Comparison of ENCODE assay signal across 11 cellular contexts in the genomic region with DNA sequence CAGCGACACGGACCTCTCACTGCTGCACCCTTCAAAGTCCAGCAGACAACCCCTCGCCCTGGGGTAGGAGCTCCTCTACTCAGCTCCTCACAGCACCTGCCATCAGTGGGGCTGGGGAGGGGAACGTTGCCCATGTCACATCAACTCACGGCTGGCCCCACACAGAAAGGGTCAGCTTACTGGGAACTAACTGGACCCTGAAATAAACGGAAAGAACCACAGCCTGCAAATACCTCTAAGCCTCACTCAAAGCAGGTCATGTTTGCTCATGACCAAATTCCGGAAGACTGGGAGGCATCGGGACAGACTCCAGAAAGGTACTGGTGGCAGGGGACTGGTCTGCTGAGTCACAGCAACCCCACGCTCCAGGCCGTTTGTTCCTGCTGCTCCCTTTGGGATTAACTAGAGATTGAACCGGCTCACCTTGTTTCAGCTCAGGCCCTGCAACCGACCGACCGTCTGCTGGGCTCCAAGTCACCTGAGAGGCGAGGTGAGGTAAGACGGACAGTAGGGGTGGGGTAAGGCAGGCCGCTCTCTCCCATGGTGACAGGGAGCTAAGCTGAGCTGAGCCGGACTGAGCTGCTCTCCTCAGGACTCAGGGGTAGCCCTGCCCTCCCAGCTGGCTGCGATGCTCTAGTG. TPM values are rescaled to one million over a fixed set of nuclear protein-coding genes. Genes with fewer than 3 reads are reported as not detected.
DNase-seq lines count a peak whose midpoint lies in the region; ATAC-seq and TF ChIP-seq lines count a peak whose summit lies in the region.
"Had no signal": no experiment of that assay in that cellular context is flagged by ENCODE, and none has a peak within 500 bp of the region (broad histone marks: within the 10 kb centered on the region; RNA-seq: fewer than 3 reads in every experiment).

No MANE protein-coding gene starts in this region.

- H3K36me3 ChIP-seq in Loucy (ENCODE audit: insufficient read depth, low read length) = no peaks in the 10 kb centered on the region
- peaks cover 14% of the 10 kb centered on the region for H3K36me3 ChIP-seq in neutrophil

- peaks cover 13% of the 10 kb centered on the region for H3K79me2 ChIP-seq in Loucy (ENCODE audit: insufficient read depth, low read length)

- peak overlapping the region; percentile 87 for H3K4me2 ChIP-seq in Loucy (ENCODE audit: low read depth, low read length, poor library complexity, severe bottlenecking)

- no peaks in the 10 kb centered on the region for H3K9me3 Mint-ChIP-seq in dendritic cell treated with granulocyte-macrophage colony-stimulating factor and Interleukin-4, amounts not matched to agents 40 ng/mL and 50 ng/mL, for 4 days

- POLR2A ChIA-PET in AG04450 (lab: Yijun Ruan, JAX) = interaction anchor here (0.6 to 1.2 kb wide), 2 partner anchors 9 to 15 kb away, joined by 3 read pairs; no protein-coding TSS in a partner anchor

- H3K4me1 ChIP-seq in Loucy (ENCODE audit: insufficient read depth, low read length, poor library complexity, severe bottlenecking) (peaks cover 36% of the 10 kb centered on the region), neutrophil (ENCODE audit: control insufficient read depth in 1 of 2, insufficient read depth in 1 of 2, low read depth in 1 of 2, low read length in 1 of 2) (peaks cover 52 to 83% of the 10 kb centered on the region in 2 experiments)

- H3K4me3 ChIP-seq in AG04450 (ENCODE audit: low read depth, low read length) (no peak overlapping the region), Loucy (ENCODE audit: low read length, poor library complexity, severe bottlenecking) (no peak overlapping the region), neutrophil (ENCODE audit: low read depth in 1 of 2, low read length in 1 of 2) (peak overlapping the region; percentile 77 to 80)
- H3K4me3 ChIP-seq: HAP-1, SK-N-MC had no signal

- H3K36me3 Mint-ChIP-seq in dendritic cell treated with granulocyte-macrophage colony-stimulating factor and Interleukin-4, amounts not matched to agents 40 ng/mL and 50 ng/mL, for 4 days (ENCODE audit: low read depth) = peaks cover 78% of the 10 kb centered on the region

- DNase-seq in AG04450 (ENCODE audit: low read depth, low spot score) (no peak), glomerular visceral epithelial cell (ENCODE audit: extremely low spot score) (no peak)
- no peak for DNase-seq in stimulated activated CD4-positive, alpha-beta T cell treated with anti-CD3 and anti-CD28 coated beads, Interleukin-2, amount 100 ng/mL, for 48 hours
- no peak for DNase-seq in stimulated activated CD4-positive, alpha-beta T cell treated with anti-CD3 and anti-CD28 coated beads, Interleukin-4, amount 100 ng/mL, for 4 hours
- DNase-seq: NCI-H187 had no signal

- H3K27ac Mint-ChIP-seq in dendritic cell treated with granulocyte-macrophage colony-stimulating factor and Interleukin-4, amounts not matched to agents 40 ng/mL and 50 ng/mL, for 4 days = peak overlapping the region; percentile 94

- ATAC-seq in HG02870 (IDR thresholded peaks at IDR 0.05; ENCODE audit: unreplicated experiment) = no peak

- H3K9me2 ChIP-seq in Loucy (replicated peaks; ENCODE audit: low read depth, low read length) = no peaks in the 10 kb centered on the region

- H2AFZ ChIP-seq in Loucy (ENCODE audit: low read length) = no peak overlapping the region

- intact Hi-C loops in dendritic cell treated with granulocyte-macrophage colony-stimulating factor and Interleukin-4, amounts not matched to agents 40 ng/mL and 50 ng/mL, for 4 days (cut with micrococcal nuclease) = no loop called here

- peak overlapping the region; percentile 46 for H3K9ac ChIP-seq in Loucy (ENCODE audit: low read depth, low read length, poor library complexity, severe bottlenecking)

- H3K4me3 Mint-ChIP-seq in dendritic cell treated with granulocyte-macrophage colony-stimulating factor and Interleukin-4, amounts not matched to agents 40 ng/mL and 50 ng/mL, for 4 days = no peak overlapping the region

- no peaks in the 10 kb centered on the region for H3F3A ChIP-seq in Loucy (ENCODE audit: low read depth)

- no peaks in the 10 kb centered on the region for H3K27me3 ChIP-seq in AG04450 (ENCODE audit: control insufficient read depth, insufficient read depth, low read length)
- H3K27me3 ChIP-seq in Loucy (ENCODE audit: insufficient read depth, low read length, poor library complexity, severe bottlenecking) = no peaks in the 10 kb centered on the region
- H3K27me3 ChIP-seq in neutrophil = no peaks in the 10 kb centered on the region

- no peaks in the 10 kb centered on the region for H3K27me3 Mint-ChIP-seq in dendritic cell treated with granulocyte-macrophage colony-stimulating factor and Interleukin-4, amounts not matched to agents 40 ng/mL and 50 ng/mL, for 4 days

- CTCF ChIA-PET in AG04450 (lab: Charles Lee) = interaction anchor here (1.1 kb wide), 1 partner anchor 14 kb away, joined by 3 read pairs; no protein-coding TSS in a partner anchor

- H3K27ac ChIP-seq in AG04450 (ENCODE audit: low read depth, low read length) (peak overlapping the region; percentile 97), neutrophil (peak overlapping the region; percentile 100)
- H3K27ac ChIP-seq: SK-N-MC had no signal

- TF ChIP-seq CTCF in AG04450 (IDR thresholded peaks at IDR 0.05; ENCODE audit: low read depth, low read length) = no peak
- no peak for TF ChIP-seq CTCF in Loucy (conservative IDR thresholded peaks at IDR 0.05; ENCODE audit: low read length)
- no peak for TF ChIP-seq CTCF in neutrophil (IDR thresholded peaks at IDR 0.05)

- no peaks in the 10 kb centered on the region for H3K9me3 ChIP-seq in AG04450 (ENCODE audit: control insufficient read depth, insufficient read depth, low read length)
- H3K9me3 ChIP-seq in Loucy (ENCODE audit: insufficient read depth, low read depth, low read length) = no peaks in the 10 kb centered on the region
- H3K9me3 ChIP-seq in neutrophil = no peaks in the 10 kb centered on the region
- H3K9me3 ChIP-seq: HAP-1 had no signal

- peaks cover 55% of the 10 kb centered on the region for H3K4me1 Mint-ChIP-seq in dendritic cell treated with granulocyte-macrophage colony-stimulating factor and Interleukin-4, amounts not matched to agents 40 ng/mL and 50 ng/mL, for 4 days (ENCODE audit: low read depth)

- no peaks in the 10 kb centered on the region for H4K20me1 ChIP-seq in Loucy (ENCODE audit: insufficient read depth, low read length, poor library complexity, severe bottlenecking)

RNA-seq across cellular contexts. Expression of a gene that starts 5.6 kb away (rescaled TPM):
- 172 and 244 TPM in 2 replicates for polyA plus RNA-seq in AG04450 (2011; rRNA removed)
- 140 and 215 TPM in 2 replicates for polyA minus RNA-seq in AG04450 (2011; rRNA and poly(A)+ RNA removed)

RNA-seq across cellular contexts. Expression of a gene that starts 6.4 kb away (rescaled TPM):
- 25.1 and 35.8 TPM in 2 replicates for polyA plus RNA-seq in AG04450 (2011; rRNA removed)
- 12.6 and 20.1 TPM in 2 replicates for polyA minus RNA-seq in AG04450 (2011; rRNA and poly(A)+ RNA removed)

RNA-seq across cellular contexts. Expression of a gene that starts 25.0 kb away (rescaled TPM):
- polyA plus RNA-seq in AG04450 (2011; rRNA removed) = 15.5 and 19.5 TPM in 2 replicates
- 10.0 and 11.9 TPM in 2 replicates for polyA minus RNA-seq in AG04450 (2011; rRNA and poly(A)+ RNA removed)

RNA-seq across cellular contexts. Expression of a gene that starts 43.9 kb away (rescaled TPM):
- polyA plus RNA-seq in AG04450 (2011; rRNA removed) = not detected in 2 replicates
- not detected in 2 replicates for polyA minus RNA-seq in AG04450 (2011; rRNA and poly(A)+ RNA removed)

RNA-seq across cellular contexts. Expression of a gene that starts 50.6 kb away (rescaled TPM):
- polyA plus RNA-seq in AG04450 (2011; rRNA removed) = 10.1 and 13.8 TPM in 2 replicates
- polyA minus RNA-seq in AG04450 (2011; rRNA and poly(A)+ RNA removed) = 9.7 and 17.6 TPM in 2 replicates

Comparison
In these comparisons a context has a peak if more than half of its experiments do, and no peak if none do; other contexts are left out.
1. H3K4me3 ChIP-seq: peak in neutrophil (2 of 2); none in AG04450 (single experiment) and Loucy (single experiment).